Comparison of ENCODE assay signal across 2 cellular contexts in the genomic region with DNA sequence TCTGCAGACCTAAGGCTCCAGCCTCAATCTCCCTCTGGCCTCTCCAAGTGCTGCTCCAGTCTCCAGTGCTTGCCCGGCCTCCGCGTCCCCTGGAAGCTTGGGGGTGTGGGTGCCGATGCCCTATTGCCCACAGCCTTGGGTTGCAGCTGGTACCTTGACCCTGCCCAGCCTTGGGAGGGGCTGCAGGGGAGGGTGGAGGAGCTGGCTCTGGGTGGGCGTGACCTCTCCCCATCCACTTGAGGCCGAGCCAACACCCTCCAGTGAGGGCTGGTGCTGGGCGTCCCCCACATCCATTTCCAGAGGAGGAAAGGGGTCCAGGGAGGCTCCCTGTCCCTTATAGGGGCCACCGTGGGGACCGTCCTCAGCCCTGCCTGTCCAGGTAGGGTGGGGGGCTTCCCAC.
TF ChIP-seq lines count a peak whose summit lies in the region.

No MANE protein-coding gene starts in this region.

TF ChIP-seq in HEK293, 187 proteins besides CTCF, POLR2A, EP300 and RAD21:
- TF ChIP-seq ZNF76 (tag by site-specific recombination; IDR thresholded peaks at IDR 0.05; ENCODE audit: borderline replicate concordance, low read depth) (no peak), KLF9 (tag by site-specific recombination; IDR thresholded peaks at IDR 0.05; ENCODE audit: low read depth) (0 out of 2 replicates have a peak, but pooled peaks have one; percentile 17), KLF1 (tag by site-specific recombination; IDR thresholded peaks at IDR 0.05) (peak; percentile 97)

TF ChIP-seq in H1, 55 proteins besides CTCF, POLR2A, EP300 and RAD21:
- no peak for TF ChIP-seq KDM5A (IDR thresholded peaks at IDR 0.05; ENCODE audit: low read length)
- TF ChIP-seq RFX5 (IDR thresholded peaks at IDR 0.05; ENCODE audit: borderline replicate concordance, low read depth, low read length) = no peak
TF ChIP-seq in H1: peak in this region for 0.
